In genomic region chr4:92566284-92566683, GRCh38 we compare ENCODE assay signal across 14 cellular contexts.
A peak's percentile ranks its signal among the peaks of the same experiment; 100 is the strongest.
DNase-seq lines count a peak whose midpoint lies in the region; TF ChIP-seq lines count a peak whose summit lies in the region.
"Had no signal": no experiment of that assay in that cellular context is flagged by ENCODE, and none has a peak within 500 bp of the region (broad histone marks: within the 10 kb centered on the region; RNA-seq: fewer than 3 reads in every experiment).

No MANE protein-coding gene starts in this region.

- no peak overlapping the region for H3K9ac ChIP-seq in OCI-LY3 (ENCODE audit: low read length)
- H3K9ac ChIP-seq: BLaER1 treated with 17β-estradiol and CSF1 and Interleukin-3, amounts not matched to agents 10 nM and 100 nM; GM23248 had no signal

- no peaks in the 10 kb centered on the region for H3K36me3 ChIP-seq in OCI-LY3 (replicated peaks; ENCODE audit: low read depth, low read length)
- H3K36me3 ChIP-seq: BLaER1 treated with 17β-estradiol and CSF1 and Interleukin-3, amounts not matched to agents 10 nM and 100 nM had no signal

- no peaks in the 10 kb centered on the region for H3K27me3 ChIP-seq in OCI-LY3 (ENCODE audit: low read depth, low read length)
- H3K27me3 ChIP-seq: BLaER1 treated with 17β-estradiol and CSF1 and Interleukin-3, amounts not matched to agents 10 nM and 100 nM had no signal

- no peaks in the 10 kb centered on the region for H3K9me3 ChIP-seq in OCI-LY3 (ENCODE audit: insufficient read depth, low read length)
- H3K9me3 ChIP-seq: BLaER1 treated with 17β-estradiol and CSF1 and Interleukin-3, amounts not matched to agents 10 nM and 100 nM had no signal

- no peaks in the 10 kb centered on the region for H4K20me1 ChIP-seq in OCI-LY3 (ENCODE audit: insufficient read depth, low read length)
- H4K20me1 ChIP-seq: BLaER1 treated with 17β-estradiol and CSF1 and Interleukin-3, amounts not matched to agents 10 nM and 100 nM had no signal

- no peak overlapping the region for H3K4me2 ChIP-seq in OCI-LY3 (ENCODE audit: low read length)
- H3K4me2 ChIP-seq: BLaER1 treated with 17β-estradiol and CSF1 and Interleukin-3, amounts not matched to agents 10 nM and 100 nM had no signal

- DNase-seq in fibroblast of pulmonary artery (ENCODE audit: low read depth), result peak; percentile 2
- DNase-seq in midbrain (lab: John Stamatoyannopoulos, UW), result peak; percentile 32
- DNase-seq in superior temporal gyrus (ENCODE audit: extremely low spot score), result peak; percentile 68
- DNase-seq in D341Med (ENCODE audit: low spot score), result no peak
- no peak for DNase-seq in activated CD8-positive, alpha-beta memory T cell treated with anti-CD3 and anti-CD28 coated beads, Interleukin-2, amount 50 U/mL, for 48 hours
- DNase-seq in EL, result no peak
- DNase-seq: 8988T; AML-193; CD4-positive, CD25-positive, alpha-beta regulatory T cell; DMS 273 treated with DMSO at 0.1 percent for 48 hours; GM23248 had no signal

- no peak overlapping the region for H3K4me3 ChIP-seq in OCI-LY3 (ENCODE audit: low read length)
- no peak overlapping the region for H3K4me3 ChIP-seq in fibroblast of pulmonary artery (replicated peaks; ENCODE audit: low read depth, low read length)
- H3K4me3 ChIP-seq: BLaER1 treated with 17β-estradiol and CSF1 and Interleukin-3, amounts not matched to agents 10 nM and 100 nM; GM12878; GM23248 had no signal

- no peak overlapping the region for H3K27ac ChIP-seq in OCI-LY3 (ENCODE audit: low read length)
- H3K27ac ChIP-seq: BLaER1 treated with 17β-estradiol and CSF1 and Interleukin-3, amounts not matched to agents 10 nM and 100 nM; GM23248 had no signal

- H3K4me1 ChIP-seq in OCI-LY3 (ENCODE audit: low read length), result no peaks in the 10 kb centered on the region
- H3K4me1 ChIP-seq: BLaER1 treated with 17β-estradiol and CSF1 and Interleukin-3, amounts not matched to agents 10 nM and 100 nM had no signal

- TF ChIP-seq CTCF in OCI-LY3 (IDR thresholded peaks at IDR 0.05; ENCODE audit: low read depth, low read length) (no peak), fibroblast of pulmonary artery (IDR thresholded peaks at IDR 0.05; ENCODE audit: low read length, missing control alignments) (no peak)

- H2AFZ ChIP-seq in OCI-LY3 (ENCODE audit: low read depth, low read length), result peak overlapping the region; percentile 23; the same call in 1 of the 2 replicates
- H2AFZ ChIP-seq: GM23248 had no signal

- no peaks in the 10 kb centered on the region for H3K79me2 ChIP-seq in OCI-LY3 (ENCODE audit: low read length)

Comparison
In these comparisons a context has a peak if more than half of its experiments do, and no peak if none do; other contexts are left out.
1. DNase-seq: peak in fibroblast of pulmonary artery (single experiment), midbrain (single experiment) and superior temporal gyrus (single experiment); none in D341Med (single experiment), activated CD8-positive, alpha-beta memory T cell treated with anti-CD3 and anti-CD28 coated beads, Interleukin-2, amount 50 U/mL, for 48 hours (single experiment) and EL (single experiment).